In the genomic region with DNA sequence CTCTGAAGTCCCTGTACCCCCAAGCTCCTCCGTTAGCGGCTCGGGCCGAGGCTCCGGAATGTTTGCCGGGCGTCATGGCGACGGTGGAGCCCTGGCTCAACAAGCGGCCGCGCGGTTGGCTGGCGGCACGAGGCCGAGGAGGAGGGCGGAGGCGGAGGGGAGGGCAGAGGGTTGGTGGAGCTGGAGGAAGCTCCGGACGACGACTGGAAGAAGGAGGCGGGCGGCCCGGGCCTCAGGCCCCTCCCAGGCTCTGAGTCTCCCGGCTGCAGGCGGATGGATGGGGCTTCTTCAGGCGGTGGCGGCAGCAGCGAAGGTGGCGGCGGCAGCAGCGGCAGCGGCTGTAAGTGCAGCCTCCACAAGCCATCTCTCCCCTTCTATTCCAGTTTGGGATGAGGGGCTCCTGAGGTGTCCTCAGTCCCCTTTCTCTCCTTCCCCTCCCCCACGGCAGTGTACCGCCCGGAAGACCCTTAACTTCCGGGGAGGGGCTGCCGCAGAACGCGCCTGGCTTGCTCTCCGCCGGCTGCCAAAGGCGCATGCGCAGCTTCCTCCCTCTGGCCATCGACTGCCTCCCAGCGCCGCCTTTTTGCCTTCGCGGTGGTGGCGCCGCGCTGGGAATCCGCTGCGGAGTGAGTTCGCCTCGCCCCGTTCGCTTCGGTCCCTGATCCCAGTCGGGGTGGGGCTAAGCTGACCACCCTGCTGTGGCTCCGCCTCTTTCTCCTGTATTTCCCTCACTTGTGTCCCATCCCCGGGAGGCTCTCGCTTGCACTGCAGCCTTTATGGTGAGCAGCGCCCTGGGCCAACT, we compare ENCODE assay signal across 8 cellular contexts. TPM values are rescaled to one million over a fixed set of nuclear protein-coding genes. Genes with fewer than 3 reads are reported as not detected.
A peak's percentile ranks its signal among the peaks of the same experiment; 100 is the strongest.
DNase-seq lines count a peak whose midpoint lies in the region; ATAC-seq and TF ChIP-seq lines count a peak whose summit lies in the region.

A gene with protein sequence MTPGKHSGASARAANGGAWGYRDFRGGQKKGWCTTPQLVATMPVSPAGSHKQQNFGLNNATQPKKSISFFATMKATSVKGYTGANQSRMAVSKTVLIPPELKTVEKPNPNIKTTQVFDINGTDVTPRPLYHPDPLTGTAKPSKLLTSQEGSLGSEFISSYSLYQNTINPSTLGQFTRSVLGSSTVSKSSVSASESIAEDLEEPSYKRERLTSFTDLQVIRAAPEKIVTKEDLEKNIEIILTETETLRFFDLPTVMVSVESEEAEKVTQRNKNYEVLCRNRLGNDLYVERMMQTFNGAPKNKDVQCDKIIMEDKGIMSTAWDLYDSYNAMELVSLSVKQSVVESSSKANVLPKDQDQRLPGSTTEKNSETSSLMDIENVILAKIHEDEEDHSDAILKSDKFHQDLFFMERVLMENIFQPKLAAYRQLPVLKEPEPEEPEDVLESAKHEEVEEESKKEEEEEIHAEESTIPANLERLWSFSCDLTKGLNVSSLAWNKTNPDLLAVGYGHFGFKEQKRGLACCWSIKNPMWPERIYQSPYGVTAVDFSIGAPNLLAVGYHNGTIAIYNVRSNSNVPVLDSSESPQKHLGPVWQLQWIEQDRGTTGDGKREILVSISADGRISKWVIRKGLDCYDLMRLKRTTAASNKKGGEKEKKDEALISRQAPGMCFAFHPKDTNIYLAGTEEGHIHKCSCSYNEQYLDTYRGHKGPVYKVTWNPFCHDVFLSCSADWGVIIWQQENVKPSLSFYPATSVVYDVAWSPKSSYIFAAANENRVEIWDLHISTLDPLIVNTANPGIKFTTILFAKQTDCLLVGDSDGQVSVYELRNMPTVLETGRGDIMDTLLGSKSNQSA (minus strand): TSS at position 101 of the 802 bp plus-strand sequence. CDS start 25 bp downstream, at position 76.
A gene (plus strand): TSS at position 235 of the 802 bp plus-strand sequence. CDS start 39 bp downstream, at position 274.

- H3K27me3 Mint-ChIP-seq in activated T-cell treated with anti-CD3 and anti-CD28 coated beads, Interleukin-2, amount 50 U/mL, for 72 hours (ENCODE audit: low read depth): no peaks in the 10 kb centered on the region

- H3K4me2 ChIP-seq in DND-41 (ENCODE audit: insufficient read depth, low read length) (peak within 1 kb of the TSS; percentile 79), KMS-11 (peak within 1 kb of the TSS; percentile 89)

- H3K4me3 ChIP-seq in DND-41 (ENCODE audit: low read depth in 1 of 2, low read length in 2 of 2): peak within 1 kb of the TSS; percentile 43 to 68
- peak within 1 kb of the TSS; percentile 36 for H3K4me3 ChIP-seq in KMS-11 (IDR thresholded peaks at IDR 0.05; ENCODE audit: insufficient read depth, low read depth, low read length)
- peak within 1 kb of the TSS; percentile 97 to 99 for H3K4me3 ChIP-seq in Panc1 (ENCODE audit: low read depth in 2 of 2, low read length in 2 of 2)
- peak within 1 kb of the TSS; percentile 69 to 95 for H3K4me3 ChIP-seq in muscle layer of colon (ENCODE audit: low read depth in 1 of 2, low read length in 2 of 2)

- H2AFZ ChIP-seq in DND-41 (ENCODE audit: low read depth, low read length) (peak within 1 kb of the TSS; percentile 80), KMS-11 (ENCODE audit: low read depth) (peak within 1 kb of the TSS; percentile 36)

- ATAC-seq in DND-41 (ENCODE audit: insufficient read depth, low read depth) (peak; percentile 93), GM21786 (IDR thresholded peaks at IDR 0.05; ENCODE audit: unreplicated experiment) (peak; percentile 95), Panc1 (peak; percentile 96), esophagus mucosa (peak; percentile 99)
- ATAC-seq in activated T-cell treated with anti-CD3 and anti-CD28 coated beads, Interleukin-2, amount 50 U/mL, for 72 hours (replicated peaks in 1 of 2): peak; percentile 96

- no peaks in the 10 kb centered on the region; the same call in 1 of the 2 replicates for H4K20me1 ChIP-seq in DND-41 (ENCODE audit: insufficient read depth, low read length)
- no peaks in the 10 kb centered on the region for H4K20me1 ChIP-seq in KMS-11 (ENCODE audit: insufficient read depth)

- H3K27me3 ChIP-seq in DND-41 (ENCODE audit: insufficient read depth, low read length, poor library complexity) (no peaks in the 10 kb centered on the region), KMS-11 (ENCODE audit: insufficient read depth, low read depth) (no peaks in the 10 kb centered on the region), Panc1 (ENCODE audit: control insufficient read depth, insufficient read depth, low read length) (no peaks in the 10 kb centered on the region), muscle layer of colon (ENCODE audit: control insufficient read depth in 1 of 2, insufficient read depth in 2 of 2, low read length in 2 of 2) (no peaks in the 10 kb centered on the region)

- H3K4me1 ChIP-seq in DND-41 (ENCODE audit: insufficient read depth, low read length): peaks cover 59% of the 10 kb centered on the region
- peaks cover 39% of the 10 kb centered on the region for H3K4me1 ChIP-seq in KMS-11 (ENCODE audit: low read depth, poor library complexity, severe bottlenecking)
- peaks cover 38% of the 10 kb centered on the region for H3K4me1 ChIP-seq in Panc1 (ENCODE audit: control insufficient read depth, insufficient read depth, low read length)
- H3K4me1 ChIP-seq in muscle layer of colon (ENCODE audit: insufficient read depth, low read length): peaks cover 21% of the 10 kb centered on the region

- peaks cover 5% of the 10 kb centered on the region; the same call in 1 of the 2 replicates for H3K36me3 ChIP-seq in DND-41 (ENCODE audit: insufficient read depth, low read length)
- no peaks in the 10 kb centered on the region for H3K36me3 ChIP-seq in KMS-11 (ENCODE audit: insufficient read depth)
- peaks cover 12% of the 10 kb centered on the region for H3K36me3 ChIP-seq in Panc1 (ENCODE audit: control insufficient read depth, insufficient read depth, low read length)
- H3K36me3 ChIP-seq in muscle layer of colon (ENCODE audit: insufficient read depth, low read length): no peaks in the 10 kb centered on the region

- TF ChIP-seq CTCF in DND-41 (IDR thresholded peaks at IDR 0.05; ENCODE audit: borderline replicate concordance, extremely low read depth, low read length, poor library complexity, severe bottlenecking) (peak; percentile 24), KMS-11 (conservative IDR thresholded peaks at IDR 0.05; ENCODE audit: low read depth, low read length) (no peak), Panc1 (IDR thresholded peaks at IDR 0.05) (no peak)

- H3K9ac ChIP-seq in DND-41 (ENCODE audit: low read depth, low read length) (peak within 1 kb of the TSS; percentile 70), KMS-11 (peak within 1 kb of the TSS; percentile 92), muscle layer of colon (ENCODE audit: low read length) (peak within 1 kb of the TSS; percentile 60)

- intact Hi-C loops in Panc1 (cut with micrococcal nuclease; ENCODE audit: unreplicated experiment): no loop called here

- peaks cover 3 to 4% of the 10 kb centered on the region in 2 donors for H3K36me3 Mint-ChIP-seq in activated T-cell treated with anti-CD3 and anti-CD28 coated beads, Interleukin-2, amount 50 U/mL, for 72 hours (ENCODE audit: insufficient read depth in 2 of 2)

- CTCF ChIA-PET in Panc1 (lab: Charles Lee): interaction anchor here (0.8 kb wide), 1 partner anchor 9 kb away, joined by 4 read pairs; no protein-coding TSS in a partner anchor

- in situ Hi-C loops in Panc1 (cut with HindIII; ENCODE audit: low pct_unique_long_range_greater_than_20kb, low sequenced_read_pairs): no loop called here

- POLR2A ChIA-PET in Panc1 (lab: Charles Lee): interaction anchor here (0.6 kb wide), 1 partner anchor 57 kb away, joined by 6 read pairs; no protein-coding TSS in a partner anchor

- H3K79me2 ChIP-seq in DND-41 (ENCODE audit: insufficient read depth, low read length) (peaks cover 61% of the 10 kb centered on the region), KMS-11 (ENCODE audit: insufficient read depth, low read depth) (peaks cover 64% of the 10 kb centered on the region)

- H3K27ac Mint-ChIP-seq in activated T-cell treated with anti-CD3 and anti-CD28 coated beads, Interleukin-2, amount 50 U/mL, for 72 hours: peak within 1 kb of the TSS; percentile 92

- BruUV-seq in Panc1 (replicated peaks; lab: Mats Ljungman, UMichigan): no TSS peak

- DNase-seq in DND-41 (peak; percentile 96), Panc1 (ENCODE audit: low read depth, low spot score) (peak; percentile 96)
- DNase-seq in activated T-cell treated with anti-CD3 and anti-CD28 coated beads, Interleukin-2, amount 50 U/mL, for 72 hours: peak; percentile 98 to 99
- peak; percentile 90 to 93 for DNase-seq in stimulated activated CD8-positive, alpha-beta memory T cell treated with anti-CD3 and anti-CD28 coated beads, Interleukin-7, amount 100 ng/mL, for 1 hour (ENCODE audit: low read depth in 2 of 2)

- H3K4me3 Mint-ChIP-seq in activated T-cell treated with anti-CD3 and anti-CD28 coated beads, Interleukin-2, amount 50 U/mL, for 72 hours: peak within 1 kb of the TSS; percentile 84 to 95

- no peaks in the 10 kb centered on the region for H3K9me3 Mint-ChIP-seq in activated T-cell treated with anti-CD3 and anti-CD28 coated beads, Interleukin-2, amount 50 U/mL, for 72 hours

- peaks cover 2% of the 10 kb centered on the region for H3K9me3 ChIP-seq in DND-41 (ENCODE audit: insufficient read depth, low read length, severe bottlenecking)
- no peaks in the 10 kb centered on the region for H3K9me3 ChIP-seq in Panc1 (ENCODE audit: control insufficient read depth, insufficient read depth, low read depth, low read length)
- no peaks in the 10 kb centered on the region for H3K9me3 ChIP-seq in muscle layer of colon (ENCODE audit: low read length)

- peaks cover 53% of the 10 kb centered on the region for H3K4me1 Mint-ChIP-seq in activated T-cell treated with anti-CD3 and anti-CD28 coated beads, Interleukin-2, amount 50 U/mL, for 72 hours (ENCODE audit: low read depth)

- H3K27ac ChIP-seq in DND-41 (ENCODE audit: low read length) (peak within 1 kb of the TSS; percentile 99), KMS-11 (peak within 1 kb of the TSS; percentile 98), Panc1 (ENCODE audit: low read length) (peak within 1 kb of the TSS; percentile 98), muscle layer of colon (ENCODE audit: low read depth, low read length) (peak within 1 kb of the TSS; percentile 97)

RNA-seq across cellular contexts. Expression of the first gene that starts in this region (rescaled TPM):
- total RNA-seq in Panc1 (2021; ENCODE audit: unreplicated experiment): 7.2 TPM
- polyA plus RNA-seq in Panc1 (2012; ENCODE audit: insufficient read length): 3.4 TPM
- 1 to 10 TPM; 1.8 to 3.1 TPM for total RNA-seq in activated T-cell treated with anti-CD3 and anti-CD28 coated beads, Interleukin-2, amount 50 U/mL, for 72 hours
- total RNA-seq in esophagus mucosa: 0.56 TPM

RNA-seq across cellular contexts. Expression of the second gene that starts in this region (rescaled TPM):
- 33.7 TPM for total RNA-seq in Panc1 (2021; ENCODE audit: unreplicated experiment)
- polyA plus RNA-seq in Panc1 (2012; ENCODE audit: insufficient read length): 11.7 TPM
- 10 to 100 TPM; 60.0 to 60.1 TPM for total RNA-seq in activated T-cell treated with anti-CD3 and anti-CD28 coated beads, Interleukin-2, amount 50 U/mL, for 72 hours
- total RNA-seq in esophagus mucosa: 17.1 TPM

Comparison
In these comparisons a context has a peak if more than half of its experiments do, and no peak if none do; other contexts are left out.
1. Peak in every context shown above with its lines: DNase-seq, ATAC-seq, H3K4me3 ChIP-seq and H3K27ac ChIP-seq.
2. H3K4me3 ChIP-seq: peak in every context shown above with its lines; median percentile 98 in Panc1; 82 in muscle layer of colon; 56 in DND-41; 36 in KMS-11.